In the genomic region with DNA sequence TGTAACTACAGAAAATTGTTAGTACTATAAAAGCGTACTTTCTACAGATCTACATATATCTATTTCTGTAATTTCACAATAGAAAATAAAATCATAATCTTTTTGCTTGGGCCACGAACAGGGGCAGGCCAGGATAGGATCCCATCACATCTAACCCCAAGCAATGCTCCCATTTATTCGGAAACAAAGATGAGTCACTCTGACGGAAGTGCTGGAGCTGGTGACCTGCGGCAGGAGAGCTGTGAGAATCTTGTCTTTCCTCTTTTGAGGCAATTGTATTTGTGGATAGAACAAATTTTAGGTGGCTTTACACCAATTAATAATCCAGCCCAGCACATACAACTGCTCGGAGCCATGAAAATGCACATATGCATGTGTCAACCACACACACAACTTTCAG, we compare ENCODE assay signal across 27 cellular contexts.
"Had no signal": no experiment of that assay in that cellular context is flagged by ENCODE, and none has a peak within 500 bp of the region (broad histone marks: within the 10 kb centered on the region; RNA-seq: fewer than 3 reads in every experiment).

No MANE protein-coding gene starts in this region.

- H3K4me3 ChIP-seq: gastroesophageal sphincter, hepatocyte, pancreas, prostate gland, smooth muscle cell, thoracic aorta, uterus had no signal

- H3K4me1 ChIP-seq: gastroesophageal sphincter, prostate gland, uterus had no signal

- H3K79me2 ChIP-seq: hepatocyte had no signal

- H3K36me3 ChIP-seq: brain microvascular endothelial cell, gastroesophageal sphincter, pancreas, prostate gland, thoracic aorta, uterus had no signal

- H2AFZ ChIP-seq: hepatocyte had no signal

- H3K9me3 ChIP-seq: gastroesophageal sphincter, pancreas, prostate gland, thoracic aorta, uterus had no signal

- DNase-seq: activated CD4-positive, alpha-beta memory T cell treated with anti-CD3 and anti-CD28 coated beads, Interleukin-2, amount 10 ng/mL, durations not matched to agents 7 days and 5 days; activated CD4-positive, alpha-beta T cell treated with anti-CD3 and anti-CD28 coated beads for 1 hour; activated CD4-positive, alpha-beta T cell treated with anti-CD3 and anti-CD28 coated beads, Interleukin-2, amount 10 ng/mL, durations not matched to agents 7 days and 5 days; activated CD8-positive, alpha-beta memory T cell treated with anti-CD3 and anti-CD28 coated beads, Interleukin-2, amount 50 U/mL, for 48 hours; activated gamma-delta T cell treated with Interleukin-2 at 50 U/mL for 16 hours; activated naive CD4-positive, alpha-beta T cell treated with anti-CD3 and anti-CD28 coated beads, Interleukin-2, amount 50 U/mL, for 16 hours; activated T-cell treated with anti-CD3 and anti-CD28 coated beads, Interleukin-2, amount 50 U/mL, for 24 hours; amniotic stem cell; brain microvascular endothelial cell; caudate nucleus; cortex of kidney; effector memory CD8-positive, alpha-beta T cell; left cardiac atrium; left ventricle myocardium superior; naive B cell; nephron progenitor cell; nucleus accumbens; pancreas; retina; stimulated activated naive CD4-positive, alpha-beta T cell treated with Interleukin-2 at 50 U/mL for 16 hours; T-helper 9 cell; uterus had no signal

- H3K27me3 ChIP-seq: brain microvascular endothelial cell, hepatocyte, pancreas, uterus had no signal

- H3K27ac ChIP-seq: brain microvascular endothelial cell, gastroesophageal sphincter, hepatocyte, pancreas, prostate gland, thoracic aorta, uterus had no signal

- H3K4me2 ChIP-seq: hepatocyte, smooth muscle cell had no signal

- ATAC-seq: effector memory CD8-positive, alpha-beta T cell; gastroesophageal sphincter; left cardiac atrium; left ventricle myocardium superior had no signal
